Comparison of ENCODE assay signal across 16 cellular contexts in genomic region chr14:32697114-32697513, GRCh38.
DNase-seq lines count a peak whose midpoint lies in the region; ATAC-seq, FAIRE-seq and TF ChIP-seq lines count a peak whose summit lies in the region.
"Had no signal": no experiment of that assay in that cellular context is flagged by ENCODE, and none has a peak within 500 bp of the region (broad histone marks: within the 10 kb centered on the region; RNA-seq: fewer than 3 reads in every experiment).

No MANE protein-coding gene starts in this region.

- H3K4me3 ChIP-seq in left ventricle myocardium inferior (no peak overlapping the region), heart right ventricle (no peak overlapping the region), astrocyte (ENCODE audit: insufficient read depth, low read depth, low read length) (no peak overlapping the region), H7 (ENCODE audit: insufficient read depth, low read depth, low read length) (no peak overlapping the region)
- H3K4me3 ChIP-seq: SJCRH30 had no signal

- DNase-seq in left ventricle myocardium inferior (no peak), heart right ventricle (no peak), NCI-H524 (lab: John Stamatoyannopoulos, UW) (peak; percentile 60 to 89), astrocyte (ENCODE audit: low read depth) (no peak), KG1 (lab: John Stamatoyannopoulos, UW) (no peak), H7 (no peak)
- no peak for DNase-seq in activated T-cell treated with anti-CD3 and anti-CD28 coated beads, Interleukin-2, amount 50 U/mL, for 72 hours
- DNase-seq: C1 segment of cervical spinal cord; CD8-positive, alpha-beta memory T cell; DMS79; NCI-H1417 treated with DMSO at 0.1 percent for 48 hours; NCI-H2029; NCI-H510A treated with DMSO at 0.1 percent for 48 hours; SJCRH30; SW 1271 had no signal

- no peaks in the 10 kb centered on the region for H3K27me3 Mint-ChIP-seq in astrocyte (ENCODE audit: low read depth, unreplicated experiment)
- H3K27me3 Mint-ChIP-seq in activated T-cell treated with anti-CD3 and anti-CD28 coated beads, Interleukin-2, amount 50 U/mL, for 72 hours (ENCODE audit: low read depth): no peaks in the 10 kb centered on the region
- H3K27me3 Mint-ChIP-seq: CD8-positive, alpha-beta memory T cell had no signal

- H3K9ac ChIP-seq in astrocyte (ENCODE audit: low read length): no peak overlapping the region

- H3K4me1 ChIP-seq in left ventricle myocardium inferior: peaks cover 49% of the 10 kb centered on the region
- peaks cover 0 to 24% (median 12%) of the 10 kb centered on the region in 9 donors for H3K4me1 ChIP-seq in heart right ventricle
- H3K4me1 ChIP-seq in astrocyte (ENCODE audit: insufficient read depth, low read length): peaks cover 44% of the 10 kb centered on the region

- no peak for ATAC-seq in heart right ventricle
- ATAC-seq in activated T-cell treated with anti-CD3 and anti-CD28 coated beads, Interleukin-2, amount 50 U/mL, for 72 hours (replicated peaks in 1 of 2): no peak

- peak overlapping the region; percentile 54 for H3K27ac Mint-ChIP-seq in astrocyte (ENCODE audit: unreplicated experiment)
- H3K27ac Mint-ChIP-seq in activated T-cell treated with anti-CD3 and anti-CD28 coated beads, Interleukin-2, amount 50 U/mL, for 72 hours: no peak overlapping the region
- H3K27ac Mint-ChIP-seq: CD8-positive, alpha-beta memory T cell had no signal

- no peak overlapping the region for H2AFZ ChIP-seq in astrocyte (ENCODE audit: low read depth, low read length)

- 69 to 78% methylated on average over 2 of the region's 2 CpGs for WGBS in heart right ventricle, 2 donors

- no peaks in the 10 kb centered on the region for H3K9me3 Mint-ChIP-seq in astrocyte (ENCODE audit: unreplicated experiment)
- no peaks in the 10 kb centered on the region for H3K9me3 Mint-ChIP-seq in activated T-cell treated with anti-CD3 and anti-CD28 coated beads, Interleukin-2, amount 50 U/mL, for 72 hours

- H3K27me3 ChIP-seq in left ventricle myocardium inferior (ENCODE audit: low read depth) (no peaks in the 10 kb centered on the region), heart right ventricle (no peaks in the 10 kb centered on the region), astrocyte (ENCODE audit: insufficient read depth, low read length) (no peaks in the 10 kb centered on the region), H7 (ENCODE audit: control insufficient read depth, insufficient read depth, low read length) (no peaks in the 10 kb centered on the region)
- H3K27me3 ChIP-seq: SJCRH30 had no signal

- no peak overlapping the region for H3K4me2 ChIP-seq in astrocyte (ENCODE audit: low read length)

- H3K4me1 Mint-ChIP-seq in astrocyte (ENCODE audit: low read depth, unreplicated experiment): peaks cover 53% of the 10 kb centered on the region
- H3K4me1 Mint-ChIP-seq in activated T-cell treated with anti-CD3 and anti-CD28 coated beads, Interleukin-2, amount 50 U/mL, for 72 hours (ENCODE audit: low read depth): no peaks in the 10 kb centered on the region
- H3K4me1 Mint-ChIP-seq: CD8-positive, alpha-beta memory T cell had no signal

- H3K4me3 Mint-ChIP-seq in astrocyte (ENCODE audit: unreplicated experiment): no peak overlapping the region
- no peak overlapping the region for H3K4me3 Mint-ChIP-seq in activated T-cell treated with anti-CD3 and anti-CD28 coated beads, Interleukin-2, amount 50 U/mL, for 72 hours
- H3K4me3 Mint-ChIP-seq: CD8-positive, alpha-beta memory T cell had no signal

- H4K20me1 ChIP-seq in astrocyte (ENCODE audit: insufficient read depth, low read length): no peaks in the 10 kb centered on the region

- TF ChIP-seq CTCF in left ventricle myocardium inferior (IDR thresholded peaks at IDR 0.05; ENCODE audit: borderline replicate concordance) (no peak), heart right ventricle (IDR thresholded peaks at IDR 0.05) (no peak), astrocyte (IDR thresholded peaks at IDR 0.05; ENCODE audit: insufficient read depth, low read depth, low read length) (no peak)

- H3K36me3 ChIP-seq in left ventricle myocardium inferior: no peaks in the 10 kb centered on the region
- peaks cover 0 to 26% (median 0%) of the 10 kb centered on the region in 9 donors for H3K36me3 ChIP-seq in heart right ventricle
- H3K36me3 ChIP-seq in astrocyte (ENCODE audit: insufficient read depth, low read length): no peaks in the 10 kb centered on the region
- no peaks in the 10 kb centered on the region for H3K36me3 ChIP-seq in H7 (replicated peaks; ENCODE audit: control insufficient read depth, insufficient read depth, low read length)
- H3K36me3 ChIP-seq: SJCRH30 had no signal

- no peaks in the 10 kb centered on the region for H3K79me2 ChIP-seq in astrocyte (ENCODE audit: insufficient read depth, low read length)

- H3K27ac ChIP-seq in left ventricle myocardium inferior (replicated peaks) (peak overlapping the region; percentile 4), heart right ventricle (peak overlapping the region in 1 of 10 donors; percentile 31), astrocyte (ENCODE audit: low read depth, low read length) (peak overlapping the region; percentile 75)
- H3K27ac ChIP-seq: SJCRH30 had no signal

- no peaks in the 10 kb centered on the region for H3K36me3 Mint-ChIP-seq in astrocyte (ENCODE audit: low read depth, unreplicated experiment)
- H3K36me3 Mint-ChIP-seq in activated T-cell treated with anti-CD3 and anti-CD28 coated beads, Interleukin-2, amount 50 U/mL, for 72 hours (ENCODE audit: insufficient read depth in 2 of 2): no peaks in the 10 kb centered on the region
- H3K36me3 Mint-ChIP-seq: CD8-positive, alpha-beta memory T cell had no signal

- FAIRE-seq in astrocyte (lab: Jason Lieb, UNC): peak; percentile 23
- FAIRE-seq: H1 had no signal

- H3K9me3 ChIP-seq in left ventricle myocardium inferior (replicated peaks) (no peaks in the 10 kb centered on the region), heart right ventricle (no peaks in the 10 kb centered on the region), astrocyte (ENCODE audit: insufficient read depth, low read depth, low read length) (no peaks in the 10 kb centered on the region)
- H3K9me3 ChIP-seq: SJCRH30 had no signal

- intact Hi-C loops in left ventricle myocardium inferior (cut with micrococcal nuclease) (no loop called here), heart right ventricle (cut with DNase I) (no loop called here)

Comparison
In these comparisons a context has a peak if more than half of its experiments do, and no peak if none do; other contexts are left out.
1. DNase-seq: peak in NCI-H524 (2 of 2); none in left ventricle myocardium inferior (single experiment), heart right ventricle (0 of 2), astrocyte (single experiment), KG1 (single experiment), H7 (single experiment) and activated T-cell treated with anti-CD3 and anti-CD28 coated beads, Interleukin-2, amount 50 U/mL, for 72 hours (0 of 2).